Comparison of ENCODE assay signal across 12 cellular contexts in genomic region chr6:116665464-116665863, GRCh38. TPM values are rescaled to one million over a fixed set of nuclear protein-coding genes. Genes with fewer than 3 reads are reported as not detected.
A peak's percentile ranks its signal among the peaks of the same experiment; 100 is the strongest.
DNase-seq lines count a peak whose midpoint lies in the region; ATAC-seq and TF ChIP-seq lines count a peak whose summit lies in the region.
"Had no signal": no experiment of that assay in that cellular context is flagged by ENCODE, and none has a peak within 500 bp of the region (broad histone marks: within the 10 kb centered on the region; RNA-seq: fewer than 3 reads in every experiment).

No MANE protein-coding gene starts in this region.

- peaks cover 48% of the 10 kb centered on the region for H3K4me1 Mint-ChIP-seq in activated CD8-positive, alpha-beta memory T cell treated with anti-CD3 and anti-CD28 coated beads, Interleukin-2, amount 10 ng/mL, durations not matched to agents 7 days and 5 days
- H3K4me1 Mint-ChIP-seq in progenitor cell of endocrine pancreas (ENCODE audit: low read depth), result peaks cover 21% of the 10 kb centered on the region

- DNase-seq in activated CD8-positive, alpha-beta memory T cell treated with anti-CD3 and anti-CD28 coated beads, Interleukin-2, amount 10 ng/mL, durations not matched to agents 7 days and 5 days, result no peak
- DNase-seq in activated CD8-positive, alpha-beta memory T cell treated with anti-CD3 and anti-CD28 coated beads for 24 hours, result no peak
- no peak for DNase-seq in MM.1S
- no peak for DNase-seq in mammary epithelial cell
- no peak for DNase-seq in progenitor cell of endocrine pancreas (ENCODE audit: low spot score, unreplicated experiment)
- DNase-seq in SW480 (ENCODE audit: low spot score), result no peak
- DNase-seq: KG1; NCI-H446; stimulated activated CD4-positive, alpha-beta T cell treated with anti-CD3 and anti-CD28 coated beads, Interleukin-1b, Interleukin-23, amount 100 ng/mL, for 48 hours had no signal

- H2AFZ ChIP-seq in MM.1S (ENCODE audit: low read length) (no peak overlapping the region), mammary epithelial cell (ENCODE audit: low read depth, low read length) (no peak overlapping the region)

- intact Hi-C loops in mammary epithelial cell (cut with micrococcal nuclease), result no loop called here

- no peak overlapping the region for H3K4me3 ChIP-seq in MM.1S (ENCODE audit: low read length)
- H3K4me3 ChIP-seq in mammary epithelial cell (replicated peaks in 1 of 3; ENCODE audit: insufficient read depth in 1 of 3, low read depth in 2 of 3, low read length in 3 of 3), result peak overlapping the region in 2 of 3 experiments; percentile 86 to 89

- H3K9ac ChIP-seq in MM.1S (ENCODE audit: low read length) (no peak overlapping the region), mammary epithelial cell (ENCODE audit: insufficient read depth, low read length) (no peak overlapping the region)

- no peak overlapping the region for H3K27ac ChIP-seq in MM.1S (ENCODE audit: low read length)
- H3K27ac ChIP-seq in mammary epithelial cell (ENCODE audit: insufficient read depth, low read depth, low read length), result no peak overlapping the region

- H3K27me3 ChIP-seq in MM.1S (replicated peaks; ENCODE audit: insufficient read depth, low read length), result no peaks in the 10 kb centered on the region
- H3K27me3 ChIP-seq in mammary epithelial cell (ENCODE audit: insufficient read depth, low read length), result no peaks in the 10 kb centered on the region

- in situ Hi-C loops in mammary epithelial cell (cut with MboI; ENCODE audit: low sequenced_read_pairs in 2 of 2), result no loop called here

- peaks cover 26% of the 10 kb centered on the region for H3K36me3 Mint-ChIP-seq in activated CD8-positive, alpha-beta memory T cell treated with anti-CD3 and anti-CD28 coated beads, Interleukin-2, amount 10 ng/mL, durations not matched to agents 7 days and 5 days
- peaks cover 2% of the 10 kb centered on the region for H3K36me3 Mint-ChIP-seq in progenitor cell of endocrine pancreas (ENCODE audit: insufficient read depth)

- no peaks in the 10 kb centered on the region for H3K27me3 Mint-ChIP-seq in activated CD8-positive, alpha-beta memory T cell treated with anti-CD3 and anti-CD28 coated beads, Interleukin-2, amount 10 ng/mL, durations not matched to agents 7 days and 5 days
- H3K27me3 Mint-ChIP-seq in progenitor cell of endocrine pancreas, result no peaks in the 10 kb centered on the region

- H3K79me2 ChIP-seq in MM.1S (ENCODE audit: low read length), result peaks cover 72% of the 10 kb centered on the region
- peaks cover 79% of the 10 kb centered on the region for H3K79me2 ChIP-seq in mammary epithelial cell (ENCODE audit: insufficient read depth, low read length)

- no TSS peak for BruUV-seq in mammary epithelial cell (replicated peaks; lab: Mats Ljungman, UMichigan)

- 0 out of 2 replicates have a peak, but pooled peaks cover 4% of the 10 kb centered on the region for H3F3A ChIP-seq in MM.1S (ENCODE audit: insufficient read depth, low read length)

- H3K9me2 ChIP-seq in MM.1S (replicated peaks; ENCODE audit: insufficient read depth, low read length), result no peaks in the 10 kb centered on the region

- H3K36me3 ChIP-seq in MM.1S (replicated peaks; ENCODE audit: insufficient read depth, low read length), result no peaks in the 10 kb centered on the region
- H3K36me3 ChIP-seq in mammary epithelial cell (ENCODE audit: insufficient read depth, low read length), result no peaks in the 10 kb centered on the region

- ATAC-seq in activated CD8-positive, alpha-beta memory T cell treated with anti-CD3 and anti-CD28 coated beads, Interleukin-2, amount 10 ng/mL, durations not matched to agents 7 days and 5 days, result no peak
- ATAC-seq in GM18502 (IDR thresholded peaks at IDR 0.05; ENCODE audit: poor library complexity, unreplicated experiment) (no peak), HG03521 (IDR thresholded peaks at IDR 0.05; ENCODE audit: unreplicated experiment) (no peak)
- ATAC-seq: Right ventricle myocardium inferior had no signal

- WGBS in mammary epithelial cell (ENCODE audit: low coverage, missing lambda C conversion rate), result 94% methylated on average over 6 of the region's 7 CpGs

- H3K4me2 ChIP-seq in MM.1S (ENCODE audit: low read depth, low read length) (peak overlapping the region; percentile 67; the same call in 1 of the 2 replicates), mammary epithelial cell (ENCODE audit: insufficient read depth, low read depth, low read length) (peak overlapping the region; percentile 93)

- no peaks in the 10 kb centered on the region for H3K9me3 Mint-ChIP-seq in activated CD8-positive, alpha-beta memory T cell treated with anti-CD3 and anti-CD28 coated beads, Interleukin-2, amount 10 ng/mL, durations not matched to agents 7 days and 5 days (ENCODE audit: low read depth)
- H3K9me3 Mint-ChIP-seq in progenitor cell of endocrine pancreas (ENCODE audit: low read depth), result no peaks in the 10 kb centered on the region

- dilution Hi-C loops in mammary epithelial cell (cut with HindIII; ENCODE audit: low sequenced_read_pairs), result no loop called here

- no peak overlapping the region for H3K27ac Mint-ChIP-seq in activated CD8-positive, alpha-beta memory T cell treated with anti-CD3 and anti-CD28 coated beads, Interleukin-2, amount 10 ng/mL, durations not matched to agents 7 days and 5 days
- no peak overlapping the region for H3K27ac Mint-ChIP-seq in progenitor cell of endocrine pancreas

- H3K9me3 ChIP-seq in MM.1S (replicated peaks; ENCODE audit: insufficient read depth, low read length) (no peaks in the 10 kb centered on the region), mammary epithelial cell (replicated peaks; ENCODE audit: insufficient read depth, low read length) (no peaks in the 10 kb centered on the region)

- CTCF ChIA-PET in activated CD8-positive, alpha-beta memory T cell treated with anti-CD3 and anti-CD28 coated beads, Interleukin-2, amount 10 ng/mL, durations not matched to agents 7 days and 5 days (lab: Charles Lee), result interaction anchor here (1.2 kb wide), 1 partner anchor 16 kb away, joined by 3 read pairs; no protein-coding TSS in a partner anchor
- CTCF ChIA-PET in mammary epithelial cell (lab: Charles Lee; ENCODE audit: low non-redundant PET), result no interaction called here

- H4K20me1 ChIP-seq in MM.1S (ENCODE audit: insufficient read depth, low read length), result peaks cover 8% of the 10 kb centered on the region; the same call in 1 of the 2 replicates
- no peaks in the 10 kb centered on the region for H4K20me1 ChIP-seq in mammary epithelial cell (ENCODE audit: insufficient read depth, low read length)

- TF ChIP-seq CTCF in MM.1S (IDR thresholded peaks at IDR 0.05; ENCODE audit: low read length) (no peak), mammary epithelial cell (conservative IDR thresholded peaks at IDR 0.05 in 1 of 2, IDR thresholded peaks at IDR 0.05 in 1 of 2; ENCODE audit: extremely low read depth in 1 of 2, insufficient read depth in 1 of 2, low read depth in 1 of 2, low read length in 2 of 2) (no peak), progenitor cell of endocrine pancreas (IDR thresholded peaks at IDR 0.05; ENCODE audit: unreplicated experiment) (no peak)

- H3K4me1 ChIP-seq in MM.1S (ENCODE audit: low read length) (peaks cover 14% of the 10 kb centered on the region), mammary epithelial cell (ENCODE audit: insufficient read depth, low read length) (peaks cover 3% of the 10 kb centered on the region)

- peak overlapping the region; percentile 36 for H3K4me3 Mint-ChIP-seq in activated CD8-positive, alpha-beta memory T cell treated with anti-CD3 and anti-CD28 coated beads, Interleukin-2, amount 10 ng/mL, durations not matched to agents 7 days and 5 days
- peak overlapping the region; percentile 34 for H3K4me3 Mint-ChIP-seq in progenitor cell of endocrine pancreas (ENCODE audit: low read depth)

RNA-seq across cellular contexts. Expression of gene ZUP1, which starts 3.1 kb away (rescaled TPM):
- total RNA-seq in activated CD8-positive, alpha-beta memory T cell treated with anti-CD3 and anti-CD28 coated beads, Interleukin-2, amount 10 ng/mL, durations not matched to agents 7 days and 5 days, result 10 to 100 TPM; 19.1 to 19.7 TPM
- total RNA-seq in mammary epithelial cell (10 to 100 TPM; 18.7 to 20.0 TPM), progenitor cell of endocrine pancreas (16.8 and 18.0 TPM in 2 replicates)
- 7.0 TPM for polyA plus RNA-seq in mammary epithelial cell
- 8.4 TPM for polyA minus RNA-seq in mammary epithelial cell

RNA-seq across cellular contexts. Expression of gene KPNA5, which starts 15.5 kb away (rescaled TPM):
- 1 to 10 TPM; 7.3 to 8.6 TPM for total RNA-seq in activated CD8-positive, alpha-beta memory T cell treated with anti-CD3 and anti-CD28 coated beads, Interleukin-2, amount 10 ng/mL, durations not matched to agents 7 days and 5 days
- 1 to 10 TPM; 4.8 to 7.5 TPM for total RNA-seq in mammary epithelial cell
- 1.2 TPM for polyA plus RNA-seq in mammary epithelial cell
- polyA minus RNA-seq in mammary epithelial cell, result 0.98 TPM
- total RNA-seq in progenitor cell of endocrine pancreas, result 21.1 and 24.5 TPM in 2 replicates

RNA-seq across cellular contexts. Expression of gene RSPH4A, which starts 49.2 kb away (rescaled TPM):
- under 1 TPM; 0.09 to 0.18 TPM for total RNA-seq in activated CD8-positive, alpha-beta memory T cell treated with anti-CD3 and anti-CD28 coated beads, Interleukin-2, amount 10 ng/mL, durations not matched to agents 7 days and 5 days
- under 1 TPM in 1 of 2 donors, not detected in 1; 0.33 TPM for total RNA-seq in mammary epithelial cell
- 0.09 TPM for polyA plus RNA-seq in mammary epithelial cell
- not detected for polyA minus RNA-seq in mammary epithelial cell
- total RNA-seq in progenitor cell of endocrine pancreas, result 5.4 and 6.3 TPM in 2 replicates
- total RNA-seq: Right ventricle myocardium inferior had no signal
